Comparison of ENCODE assay signal across 8 cellular contexts in genomic region chr4:141637565-141637964, GRCh38. TPM values are rescaled to one million over a fixed set of nuclear protein-coding genes. Genes with fewer than 3 reads are reported as not detected.
A peak's percentile ranks its signal among the peaks of the same experiment; 100 is the strongest.
DNase-seq lines count a peak whose midpoint lies in the region; ATAC-seq and TF ChIP-seq lines count a peak whose summit lies in the region.

No MANE protein-coding gene starts in this region.

- DNase-seq in activated T-cell treated with anti-CD3 and anti-CD28 coated beads, Interleukin-2, amount 50 U/mL, for 72 hours = no peak
- DNase-seq in activated T-cell treated with anti-CD3 and anti-CD28 coated beads for 4 hours (no peak), SJSA1 (ENCODE audit: low read depth in 1 of 2, low spot score in 2 of 2) (no peak), tibial nerve (ENCODE audit: low spot score in 2 of 2) (no peak), GOT3 (lab: John Stamatoyannopoulos, UW) (no peak), hepatic stellate cell (ENCODE audit: low spot score) (no peak), C1 segment of cervical spinal cord (lab: John Stamatoyannopoulos, UW) (no peak)

- ATAC-seq in activated T-cell treated with anti-CD3 and anti-CD28 coated beads, Interleukin-2, amount 50 U/mL, for 72 hours (replicated peaks in 1 of 2) = no peak

- H3K9me3 Mint-ChIP-seq in activated T-cell treated with anti-CD3 and anti-CD28 coated beads, Interleukin-2, amount 50 U/mL, for 72 hours = no peaks in the 10 kb centered on the region

- 84 to 93% methylated on average over 2 of the region's 2 CpGs for WGBS in tibial nerve, 2 donors

- H3K27me3 ChIP-seq in SJSA1 (replicated peaks) (no peaks in the 10 kb centered on the region), iPS-15b (ENCODE audit: control insufficient read depth, insufficient read depth, low read length) (peaks cover 32% of the 10 kb centered on the region), tibial nerve (no peaks in the 10 kb centered on the region)

- no peak for TF ChIP-seq EP300 in tibial nerve (IDR thresholded peaks at IDR 0.05)

- H3K9ac ChIP-seq in iPS-15b (ENCODE audit: low read depth, low read length) = no peak overlapping the region

- H3K27me3 Mint-ChIP-seq in activated T-cell treated with anti-CD3 and anti-CD28 coated beads, Interleukin-2, amount 50 U/mL, for 72 hours (ENCODE audit: low read depth) = peaks cover 10% of the 10 kb centered on the region

- H3K36me3 Mint-ChIP-seq in activated T-cell treated with anti-CD3 and anti-CD28 coated beads, Interleukin-2, amount 50 U/mL, for 72 hours (ENCODE audit: insufficient read depth in 2 of 2) = peaks cover 3 to 5% of the 10 kb centered on the region in 2 donors

- H3K4me3 ChIP-seq in SJSA1 (peak overlapping the region; percentile 71), iPS-15b (ENCODE audit: low read depth, low read length) (peak overlapping the region; percentile 63), tibial nerve (peak overlapping the region in 3 of 4 donors; percentile 79 to 88 (median 81))

- H3K27ac ChIP-seq in SJSA1 (peak overlapping the region; percentile 86), tibial nerve (peak overlapping the region in 1 of 4 donors; percentile 85)

- H3K27ac Mint-ChIP-seq in activated T-cell treated with anti-CD3 and anti-CD28 coated beads, Interleukin-2, amount 50 U/mL, for 72 hours = peak overlapping the region; percentile 85

- H3K4me3 Mint-ChIP-seq in activated T-cell treated with anti-CD3 and anti-CD28 coated beads, Interleukin-2, amount 50 U/mL, for 72 hours = peak overlapping the region; percentile 93 to 95

- peaks cover 6% of the 10 kb centered on the region for H3K4me1 Mint-ChIP-seq in activated T-cell treated with anti-CD3 and anti-CD28 coated beads, Interleukin-2, amount 50 U/mL, for 72 hours (ENCODE audit: low read depth)

- no peaks in the 10 kb centered on the region for H3K9me3 ChIP-seq in SJSA1 (replicated peaks)
- H3K9me3 ChIP-seq in iPS-15b (ENCODE audit: control insufficient read depth, insufficient read depth, low read length) = no peaks in the 10 kb centered on the region
- H3K9me3 ChIP-seq in tibial nerve = no peaks in the 10 kb centered on the region

- no peak for TF ChIP-seq POLR2A in tibial nerve (IDR thresholded peaks at IDR 0.05)

- no peaks in the 10 kb centered on the region; the same call in 1 of the 2 replicates for H3K36me3 ChIP-seq in SJSA1
- H3K36me3 ChIP-seq in iPS-15b (ENCODE audit: control insufficient read depth, insufficient read depth, low read length) = no peaks in the 10 kb centered on the region
- H3K36me3 ChIP-seq in tibial nerve = no peaks in the 10 kb centered on the region

- H3K4me1 ChIP-seq in SJSA1 (replicated peaks) (peaks cover 24% of the 10 kb centered on the region), iPS-15b (ENCODE audit: control insufficient read depth, insufficient read depth, low read length) (peaks cover 6% of the 10 kb centered on the region), tibial nerve (peaks cover 0 to 25% (median 2%) of the 10 kb centered on the region in 4 donors)

- no peak for TF ChIP-seq CTCF in tibial nerve (IDR thresholded peaks at IDR 0.05)

RNA-seq across cellular contexts. Expression of gene IL15, which starts 1.2 kb away (rescaled TPM):
- total RNA-seq in activated T-cell treated with anti-CD3 and anti-CD28 coated beads, Interleukin-2, amount 50 U/mL, for 72 hours = 1 to 10 TPM; 2.1 TPM
- total RNA-seq in SJSA1 (2014; rRNA removed; shearing (Covaris generic)) = 6.4 and 8.9 TPM in 2 replicates
- total RNA-seq in tibial nerve = 1 to 10 TPM; 2.4 to 8.1 (median 6.4) TPM
